Comparison of ENCODE assay signal across 9 cellular contexts in the genomic region with DNA sequence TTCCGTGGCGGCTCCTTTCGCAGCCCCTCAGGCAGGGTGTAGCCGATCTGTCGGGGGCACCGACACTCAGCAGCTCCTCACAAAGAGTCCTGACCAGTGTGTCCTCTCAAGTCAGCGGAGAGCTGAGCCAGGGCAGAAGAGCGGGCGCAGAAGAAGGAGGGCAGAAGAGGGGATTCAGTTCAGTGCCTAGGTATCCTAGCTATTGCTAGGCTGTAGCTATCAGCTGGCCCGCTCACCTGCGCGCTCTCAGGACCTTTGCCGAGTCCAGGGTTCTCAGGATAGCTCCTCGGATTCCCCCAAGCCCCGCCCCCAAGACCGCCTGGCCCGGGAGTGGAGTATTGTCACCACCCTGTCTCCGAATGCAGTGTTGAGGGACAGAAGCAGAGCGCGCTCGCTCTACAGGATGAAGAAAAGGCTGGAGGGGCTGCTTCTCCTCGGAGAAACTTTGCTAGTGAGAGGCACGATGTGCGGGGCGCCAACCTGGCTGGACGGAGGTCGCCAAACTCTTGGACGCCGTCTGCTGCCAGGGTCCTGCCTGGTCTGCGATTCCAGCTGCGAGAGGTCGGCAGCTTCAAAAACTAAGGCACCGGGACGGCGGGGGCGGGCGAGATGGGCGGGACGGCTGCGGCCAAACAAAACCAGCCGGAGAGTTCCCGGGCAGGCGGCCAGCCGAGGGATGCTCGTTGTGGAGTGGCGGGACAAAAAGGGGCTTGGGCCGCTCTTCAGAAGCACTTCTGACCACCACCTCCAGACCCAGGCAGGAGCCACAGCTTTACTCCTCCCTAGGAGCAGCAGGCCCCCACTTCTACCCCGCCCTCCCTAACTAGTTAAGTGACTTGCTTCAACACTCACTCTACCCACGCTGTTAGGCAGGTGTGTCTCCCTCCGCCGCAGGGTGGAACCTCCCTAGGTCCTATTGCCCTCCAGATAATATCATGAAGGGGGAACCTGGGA. TPM values are rescaled to one million over a fixed set of nuclear protein-coding genes. Genes with fewer than 3 reads are reported as not detected.
A peak's percentile ranks its signal among the peaks of the same experiment; 100 is the strongest.
DNase-seq lines count a peak whose midpoint lies in the region; ATAC-seq and TF ChIP-seq lines count a peak whose summit lies in the region.
"Had no signal": no experiment of that assay in that cellular context is flagged by ENCODE, and none has a peak within 500 bp of the region (broad histone marks: within the 10 kb centered on the region; RNA-seq: fewer than 3 reads in every experiment).

A gene (minus strand): TSS at position 258 of the 954 bp plus-strand sequence. CDS start 613 bp downstream, outside the sequence.

- H4K20me1 ChIP-seq in DOHH2 (ENCODE audit: control insufficient read depth, insufficient read depth, low read depth, low read length) (no peaks in the 10 kb centered on the region), neural progenitor cell (ENCODE audit: low read depth) (no peaks in the 10 kb centered on the region)

- H3F3A ChIP-seq in DOHH2 (ENCODE audit: control insufficient read depth, insufficient read depth), result no peaks in the 10 kb centered on the region
- peaks cover 7% of the 10 kb centered on the region for H3F3A ChIP-seq in neural progenitor cell (ENCODE audit: low read depth)

- in situ Hi-C loops in ACHN (cut with HindIII; ENCODE audit: low pct_ligation_motif_present, low pct_unique_long_range_greater_than_20kb, low sequenced_read_pairs), result no loop called here

- H3K4me1 Mint-ChIP-seq in neural progenitor cell, result peaks cover 3% of the 10 kb centered on the region

- H3K9me3 ChIP-seq in DOHH2 (ENCODE audit: control insufficient read depth, insufficient read depth, low read length) (peaks cover 4% of the 10 kb centered on the region), esophagus muscularis mucosa (peaks cover 0 to 7% (median 0%) of the 10 kb centered on the region in 4 donors), neural progenitor cell (ENCODE audit: low read depth) (no peaks in the 10 kb centered on the region)

- H3K27me3 Mint-ChIP-seq in neural progenitor cell (ENCODE audit: insufficient read depth, low read depth), result peaks cover 12% of the 10 kb centered on the region

- intact Hi-C loops in esophagus muscularis mucosa (cut with DNase I), result no loop called here

- 16% methylated on average over 5 of the region's 51 CpGs for WGBS in esophagus muscularis mucosa
- WGBS in urinary bladder, result 1% methylated on average over 51 of the region's 51 CpGs

- peak; percentile 53 for ATAC-seq in GM21786 (IDR thresholded peaks at IDR 0.05; ENCODE audit: unreplicated experiment)

- H3K27ac ChIP-seq in DOHH2 (ENCODE audit: low read depth, low read length), result no peak within 1 kb of the TSS
- no peak within 1 kb of the TSS for H3K27ac ChIP-seq in esophagus muscularis mucosa (replicated peaks in 1 of 4)
- no peak within 1 kb of the TSS for H3K27ac ChIP-seq in neural progenitor cell
- H3K27ac ChIP-seq in urinary bladder (ENCODE audit: low read depth), result no peak within 1 kb of the TSS

- no peaks in the 10 kb centered on the region for H3K9me2 ChIP-seq in DOHH2 (replicated peaks; ENCODE audit: control insufficient read depth, low read length)

- peak within 1 kb of the TSS; percentile 66 for H3K4me3 ChIP-seq in DOHH2 (ENCODE audit: low read length)
- peak within 1 kb of the TSS; percentile 44 to 57 (median 48) for H3K4me3 ChIP-seq in esophagus muscularis mucosa
- H3K4me3 ChIP-seq in neural progenitor cell, result peak within 1 kb of the TSS; percentile 50
- H3K4me3 ChIP-seq in urinary bladder (ENCODE audit: low read depth, low read length), result peak within 1 kb of the TSS; percentile 48

- H3K79me2 ChIP-seq in DOHH2 (ENCODE audit: control insufficient read depth, low read length) (no peaks in the 10 kb centered on the region), neural progenitor cell (ENCODE audit: low read depth) (no peaks in the 10 kb centered on the region)

- TF ChIP-seq POLR2A in esophagus muscularis mucosa (IDR thresholded peaks at IDR 0.05; ENCODE audit: low read depth), result no peak

- TF ChIP-seq CTCF in DOHH2 (IDR thresholded peaks at IDR 0.05; ENCODE audit: low read depth, low read length, poor library complexity, severe bottlenecking), result no peak
- TF ChIP-seq CTCF in esophagus muscularis mucosa (IDR thresholded peaks at IDR 0.05), result no peak
- no peak for TF ChIP-seq CTCF in neural progenitor cell (IDR thresholded peaks at IDR 0.05)

- peak within 1 kb of the TSS; percentile 90 for H3K4me3 Mint-ChIP-seq in neural progenitor cell

- H3K36me3 Mint-ChIP-seq in neural progenitor cell, result no peaks in the 10 kb centered on the region

- H3K36me3 ChIP-seq in DOHH2 (ENCODE audit: control insufficient read depth, low read length) (no peaks in the 10 kb centered on the region), esophagus muscularis mucosa (no peaks in the 10 kb centered on the region), neural progenitor cell (no peaks in the 10 kb centered on the region), urinary bladder (ENCODE audit: insufficient read depth) (no peaks in the 10 kb centered on the region)

- H3K27me3 ChIP-seq in DOHH2 (ENCODE audit: control insufficient read depth, low read length), result peaks cover 14% of the 10 kb centered on the region
- H3K27me3 ChIP-seq in esophagus muscularis mucosa, result no peaks in the 10 kb centered on the region
- H3K27me3 ChIP-seq in neural progenitor cell, result peaks cover 20% of the 10 kb centered on the region

- H3K4me1 ChIP-seq in DOHH2 (ENCODE audit: control insufficient read depth, low read length) (peaks cover 13% of the 10 kb centered on the region), esophagus muscularis mucosa (peaks cover 3 to 15% (median 13%) of the 10 kb centered on the region in 4 donors), neural progenitor cell (no peaks in the 10 kb centered on the region), urinary bladder (ENCODE audit: insufficient read depth) (no peaks in the 10 kb centered on the region)

- TF ChIP-seq EP300 in esophagus muscularis mucosa (IDR thresholded peaks at IDR 0.05), result no peak

- peaks cover 15% of the 10 kb centered on the region for H3K9me3 Mint-ChIP-seq in neural progenitor cell

- DNase-seq in NCI-H1436 treated with DMSO at 0.1 percent for 48 hours (lab: John Stamatoyannopoulos, UW), result peak; percentile 6
- DNase-seq in activated CD8-positive, alpha-beta memory T cell treated with anti-CD3 and anti-CD28 coated beads for 1 hour (ENCODE audit: extremely low read depth in 1 of 2, low read depth in 1 of 2), result peak; percentile 2 to 5
- no peak for DNase-seq in esophagus muscularis mucosa (ENCODE audit: extremely low spot score)
- DNase-seq in neural progenitor cell (ENCODE audit: low spot score), result peak; percentile 62
- no peak for DNase-seq in ACHN

- H3K9ac ChIP-seq in neural progenitor cell, result no peak within 1 kb of the TSS

- H3K27ac Mint-ChIP-seq in neural progenitor cell, result peak within 1 kb of the TSS; percentile 50

- H2AFZ ChIP-seq in neural progenitor cell (replicated peaks), result peak within 1 kb of the TSS; percentile 73

- H3K4me2 ChIP-seq in DOHH2 (ENCODE audit: low read length) (peak within 1 kb of the TSS; percentile 69), neural progenitor cell (peak within 1 kb of the TSS; percentile 75)

RNA-seq across cellular contexts. Expression of the gene that starts here (rescaled TPM):
- total RNA-seq in esophagus muscularis mucosa (under 1 TPM in 1 of 4 donors, not detected in 3; 0.17 TPM), neural progenitor cell (ENCODE audit: low replicate concordance) (1.4 and 1.5 TPM in 2 replicates), urinary bladder (0.63 TPM)
- polyA plus RNA-seq in urinary bladder, result 0.30 TPM
- total RNA-seq: SK-MEL-5 had no signal

Comparison
In these comparisons a context has a peak if more than half of its experiments do, and no peak if none do; other contexts are left out.
1. DNase-seq: peak in NCI-H1436 treated with DMSO at 0.1 percent for 48 hours (single experiment), activated CD8-positive, alpha-beta memory T cell treated with anti-CD3 and anti-CD28 coated beads for 1 hour (2 of 2) and neural progenitor cell (single experiment); none in esophagus muscularis mucosa (single experiment) and ACHN (single experiment).
2. Peak in every context shown above with its lines, with median percentiles within 50 percentile points of each other: H3K4me3 ChIP-seq.